In the genomic region with DNA sequence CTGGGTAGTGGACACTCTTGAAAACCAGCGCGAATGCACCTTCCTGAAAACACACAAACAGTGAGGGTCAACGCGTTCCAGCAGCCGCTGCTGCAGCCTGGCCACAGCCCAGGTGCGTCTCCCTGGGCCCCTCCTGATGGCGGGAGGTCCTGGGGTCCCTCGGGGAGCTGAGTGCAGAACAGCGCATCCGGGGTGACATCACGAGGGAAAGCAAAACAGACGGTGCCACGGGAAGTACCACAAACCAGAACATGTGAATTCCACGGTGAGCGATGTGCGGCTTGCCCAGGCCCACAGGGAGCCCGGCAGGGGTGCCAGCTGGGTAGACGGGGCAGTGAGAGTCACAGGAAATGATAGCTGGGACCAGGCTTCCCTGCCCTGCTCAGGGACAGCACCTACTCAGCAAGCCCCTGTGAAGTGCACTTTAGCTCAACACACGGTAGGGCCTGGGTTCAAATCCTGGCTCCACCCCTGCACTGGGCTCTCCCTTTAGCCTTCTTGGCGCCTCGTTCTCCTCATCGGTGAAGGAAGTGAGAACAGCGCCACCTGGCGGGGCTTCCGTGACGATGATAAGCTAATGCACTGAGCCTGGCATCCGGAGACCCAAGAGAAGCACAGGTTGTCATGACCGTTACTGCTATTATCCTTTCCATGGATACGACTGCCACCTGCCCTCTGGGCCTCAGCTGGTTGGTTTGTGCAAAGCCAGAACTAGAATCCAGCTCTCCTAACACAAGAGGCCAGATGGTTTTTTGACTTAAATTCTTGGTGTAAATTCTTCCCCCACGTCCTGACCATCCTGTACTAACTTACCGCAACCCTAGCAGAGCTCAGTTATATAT, we compare ENCODE assay signal across 8 cellular contexts. TPM values are rescaled to one million over a fixed set of nuclear protein-coding genes. Genes with fewer than 3 reads are reported as not detected.
A peak's percentile ranks its signal among the peaks of the same experiment; 100 is the strongest.
DNase-seq lines count a peak whose midpoint lies in the region; ATAC-seq and TF ChIP-seq lines count a peak whose summit lies in the region.

No MANE protein-coding gene starts in this region.

- POLR2A ChIA-PET in AG04449 (lab: Yijun Ruan, JAX) = interaction anchor here (0.5 kb wide), 1 partner anchor 25 kb away, joined by 4 read pairs; the partner anchor contains the start of gene GFPT2
- POLR2A ChIA-PET in activated CD8-positive, alpha-beta T cell treated with anti-CD3 and anti-CD28 coated beads for 36 hours (lab: Charles Lee) = interaction anchor here (1.0 to 1.1 kb wide), 2 partner anchors 15 to 23 kb away, joined by 3 read pairs; no protein-coding TSS in a partner anchor

- CTCF ChIA-PET in AG04449 (lab: Yijun Ruan, JAX) = interaction anchor here (0.6 to 10.7 kb wide), 25 partner anchors 9 to 263 kb away, joined by 3 to 182 read pairs (median 4); partner anchors contain the start of genes GFPT2, MAPK9 and SCGB3A1
- CTCF ChIA-PET in activated CD8-positive, alpha-beta T cell treated with anti-CD3 and anti-CD28 coated beads for 36 hours (lab: Charles Lee) = interaction anchor here (0.6 to 3.2 kb wide), 45 partner anchors 10 to 502 kb away, joined by 3 to 61 read pairs (median 4); partner anchors contain the start of genes GFPT2, MAPK9, RASGEF1C and SCGB3A1

- H3K4me1 Mint-ChIP-seq in activated CD8-positive, alpha-beta T cell treated with anti-CD3 and anti-CD28 coated beads for 36 hours (ENCODE audit: low read depth) = peaks cover 2% of the 10 kb centered on the region
- peaks cover 22% of the 10 kb centered on the region for H3K4me1 Mint-ChIP-seq in mesothelial cell of epicardium

- no peak for DNase-seq in AG04449 (ENCODE audit: low read depth, low spot score)
- peak; percentile 80 for DNase-seq in NCI-H774 (lab: John Stamatoyannopoulos, UW)
- DNase-seq in activated CD8-positive, alpha-beta T cell treated with anti-CD3 and anti-CD28 coated beads for 36 hours = peak; percentile 94
- peak; percentile 60 to 78 (median 62) for DNase-seq in effector memory CD4-positive, alpha-beta T cell
- peak in 1 of 2 experiments; percentile 63 for DNase-seq in mesothelial cell of epicardium (ENCODE audit: low spot score in 2 of 2, unreplicated experiment in 2 of 2)
- peak; percentile 92 for DNase-seq in stimulated activated CD8-positive, alpha-beta memory T cell treated with anti-CD3 and anti-CD28 coated beads, Interleukin-4, amount 100 ng/mL, for 48 hours

- H3K4me1 ChIP-seq in effector memory CD4-positive, alpha-beta T cell (ENCODE audit: control insufficient read depth, insufficient read depth, low read length, poor library complexity, severe bottlenecking) = no peaks in the 10 kb centered on the region

- H3K27ac ChIP-seq in effector memory CD4-positive, alpha-beta T cell (ENCODE audit: insufficient read depth, low read length, poor library complexity, severe bottlenecking) = no peak overlapping the region

- intact Hi-C loops in activated CD8-positive, alpha-beta T cell treated with anti-CD3 and anti-CD28 coated beads for 36 hours (cut with micrococcal nuclease) = no loop called here

- H3K27me3 Mint-ChIP-seq in activated CD8-positive, alpha-beta T cell treated with anti-CD3 and anti-CD28 coated beads for 36 hours = peaks cover 9% of the 10 kb centered on the region
- H3K27me3 Mint-ChIP-seq in mesothelial cell of epicardium (ENCODE audit: low read depth) = no peaks in the 10 kb centered on the region

- no peaks in the 10 kb centered on the region for H3K36me3 Mint-ChIP-seq in activated CD8-positive, alpha-beta T cell treated with anti-CD3 and anti-CD28 coated beads for 36 hours (ENCODE audit: low read depth)
- peaks cover 2% of the 10 kb centered on the region for H3K36me3 Mint-ChIP-seq in mesothelial cell of epicardium

- H3K36me3 ChIP-seq in effector memory CD4-positive, alpha-beta T cell (ENCODE audit: control insufficient read depth, insufficient read depth, low read length) = no peaks in the 10 kb centered on the region

- H3K4me3 Mint-ChIP-seq in activated CD8-positive, alpha-beta T cell treated with anti-CD3 and anti-CD28 coated beads for 36 hours = no peak overlapping the region
- no peak overlapping the region for H3K4me3 Mint-ChIP-seq in mesothelial cell of epicardium

- no peaks in the 10 kb centered on the region for H3K9me3 Mint-ChIP-seq in activated CD8-positive, alpha-beta T cell treated with anti-CD3 and anti-CD28 coated beads for 36 hours
- no peaks in the 10 kb centered on the region for H3K9me3 Mint-ChIP-seq in mesothelial cell of epicardium

- no peak overlapping the region for H3K27ac Mint-ChIP-seq in activated CD8-positive, alpha-beta T cell treated with anti-CD3 and anti-CD28 coated beads for 36 hours
- no peak overlapping the region for H3K27ac Mint-ChIP-seq in mesothelial cell of epicardium

- H3K4me3 ChIP-seq in AG04449 (ENCODE audit: low read depth, low read length) = no peak overlapping the region
- H3K4me3 ChIP-seq in effector memory CD4-positive, alpha-beta T cell (ENCODE audit: insufficient read depth, low read depth, low read length, poor library complexity, severe bottlenecking) = no peak overlapping the region

- TF ChIP-seq CTCF in AG04449 (IDR thresholded peaks at IDR 0.05; ENCODE audit: insufficient read depth, low read length, missing control alignments) = peak; percentile 69
- peak; percentile 88 for TF ChIP-seq CTCF in activated CD8-positive, alpha-beta T cell treated with anti-CD3 and anti-CD28 coated beads for 36 hours (IDR thresholded peaks at IDR 0.05)
- TF ChIP-seq CTCF in mesothelial cell of epicardium (IDR thresholded peaks at IDR 0.05; ENCODE audit: unreplicated experiment) = peak; percentile 83

- H3K9me3 ChIP-seq in effector memory CD4-positive, alpha-beta T cell (ENCODE audit: control insufficient read depth, low read length) = no peaks in the 10 kb centered on the region

- peak; percentile 86 for ATAC-seq in GM18861 (IDR thresholded peaks at IDR 0.05; ENCODE audit: unreplicated experiment)
- ATAC-seq in HG03439 (IDR thresholded peaks at IDR 0.05; ENCODE audit: unreplicated experiment) = peak; percentile 86
- peak; percentile 96 for ATAC-seq in activated CD8-positive, alpha-beta T cell treated with anti-CD3 and anti-CD28 coated beads for 36 hours

- no peaks in the 10 kb centered on the region for H3K27me3 ChIP-seq in effector memory CD4-positive, alpha-beta T cell (replicated peaks; ENCODE audit: control insufficient read depth, insufficient read depth, low read length, poor library complexity, severe bottlenecking)

RNA-seq across cellular contexts. Expression of gene GFPT2, which starts 24.6 kb away (rescaled TPM):
- total RNA-seq in activated CD8-positive, alpha-beta T cell treated with anti-CD3 and anti-CD28 coated beads for 36 hours = not detected
- 14.9 to 16.3 TPM (median 15.7 TPM) in 3 replicates for total RNA-seq in mesothelial cell of epicardium

RNA-seq across cellular contexts. Expression of gene MAPK9, which starts 36.6 kb away (rescaled TPM):
- 10 to 100 TPM; 31.8 to 33.2 TPM for total RNA-seq in activated CD8-positive, alpha-beta T cell treated with anti-CD3 and anti-CD28 coated beads for 36 hours
- total RNA-seq in mesothelial cell of epicardium = 34.8 to 36.9 TPM (median 35.7 TPM) in 3 replicates

Comparison
In these comparisons a context has a peak if more than half of its experiments do, and no peak if none do; other contexts are left out.
1. RNA of gene GFPT2, which starts 24.6 kb away (total RNA-seq): 14.9 to 16.3 TPM in mesothelial cell of epicardium; not detected in activated CD8-positive, alpha-beta T cell treated with anti-CD3 and anti-CD28 coated beads for 36 hours; every median in the first group is over 10 times any median in the second.
2. Peak in every context shown above with its lines, with median percentiles within 50 percentile points of each other: CTCF ChIP-seq and ATAC-seq.